ENCODE assay signal across 1 cellular context in genomic region chr5:95731571-95732554, GRCh38.
TF ChIP-seq lines count a peak whose summit lies in the region.

No MANE protein-coding gene starts in this region.

TF ChIP-seq in WTC11, 78 proteins besides CTCF, POLR2A, EP300 and RAD21 (continued from another document):
- TF ChIP-seq E2F5 (CRISPR knock-in tag; IDR thresholded peaks at IDR 0.05) = 0 out of 2 replicates have a peak, but pooled peaks have one; percentile 6
- TF ChIP-seq SMAD3 (CRISPR knock-in tag; IDR thresholded peaks at IDR 0.05; ENCODE audit: borderline replicate concordance) = no peak
- TF ChIP-seq ZNF396 (CRISPR knock-in tag; IDR thresholded peaks at IDR 0.05; ENCODE audit: borderline replicate concordance) = no peak
- TF ChIP-seq ATF2 (CRISPR knock-in tag; IDR thresholded peaks at IDR 0.05; ENCODE audit: borderline replicate concordance, low read depth) = no peak
- TF ChIP-seq FOXP4 (CRISPR knock-in tag; IDR thresholded peaks at IDR 0.05) = no peak
- no peak for TF ChIP-seq JUN (CRISPR knock-in tag; IDR thresholded peaks at IDR 0.05)
- TF ChIP-seq SP1 (CRISPR knock-in tag; conservative IDR thresholded peaks at IDR 0.05) = no peak
- no peak for TF ChIP-seq NFATC4 (CRISPR knock-in tag; IDR thresholded peaks at IDR 0.05)
- TF ChIP-seq, protein P1, sequence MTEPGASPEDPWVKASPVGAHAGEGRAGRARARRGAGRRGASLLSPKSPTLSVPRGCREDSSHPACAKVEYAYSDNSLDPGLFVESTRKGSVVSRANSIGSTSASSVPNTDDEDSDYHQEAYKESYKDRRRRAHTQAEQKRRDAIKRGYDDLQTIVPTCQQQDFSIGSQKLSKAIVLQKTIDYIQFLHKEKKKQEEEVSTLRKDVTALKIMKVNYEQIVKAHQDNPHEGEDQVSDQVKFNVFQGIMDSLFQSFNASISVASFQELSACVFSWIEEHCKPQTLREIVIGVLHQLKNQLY (CRISPR knock-in tag; IDR thresholded peaks at IDR 0.05) = no peak
- TF ChIP-seq ESRRA (CRISPR knock-in tag; IDR thresholded peaks at IDR 0.05; ENCODE audit: borderline replicate concordance) = no peak
- no peak for TF ChIP-seq ZNF416 (CRISPR knock-in tag; IDR thresholded peaks at IDR 0.05)
- TF ChIP-seq, protein P2, sequence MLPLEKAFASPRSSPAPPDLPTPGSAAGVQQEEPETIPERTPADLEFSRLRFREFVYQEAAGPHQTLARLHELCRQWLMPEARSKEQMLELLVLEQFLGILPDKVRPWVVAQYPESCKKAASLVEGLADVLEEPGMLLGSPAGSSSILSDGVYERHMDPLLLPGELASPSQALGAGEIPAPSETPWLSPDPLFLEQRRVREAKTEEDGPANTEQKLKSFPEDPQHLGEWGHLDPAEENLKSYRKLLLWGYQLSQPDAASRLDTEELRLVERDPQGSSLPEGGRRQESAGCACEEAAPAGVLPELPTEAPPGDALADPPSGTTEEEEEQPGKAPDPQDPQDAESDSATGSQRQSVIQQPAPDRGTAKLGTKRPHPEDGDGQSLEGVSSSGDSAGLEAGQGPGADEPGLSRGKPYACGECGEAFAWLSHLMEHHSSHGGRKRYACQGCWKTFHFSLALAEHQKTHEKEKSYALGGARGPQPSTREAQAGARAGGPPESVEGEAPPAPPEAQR (CRISPR knock-in tag; IDR thresholded peaks at IDR 0.05) = no peak
- TF ChIP-seq IRF2 (CRISPR knock-in tag; IDR thresholded peaks at IDR 0.05; ENCODE audit: borderline replicate concordance, low read depth) = no peak
- TF ChIP-seq ZNF281 (CRISPR knock-in tag; IDR thresholded peaks at IDR 0.05) = no peak; the same call in 1 of the 2 replicates
- TF ChIP-seq NR1H2 (CRISPR knock-in tag; IDR thresholded peaks at IDR 0.05) = no peak
- TF ChIP-seq PRRX2 (CRISPR knock-in tag; IDR thresholded peaks at IDR 0.05) = no peak
- TF ChIP-seq, protein P3, sequence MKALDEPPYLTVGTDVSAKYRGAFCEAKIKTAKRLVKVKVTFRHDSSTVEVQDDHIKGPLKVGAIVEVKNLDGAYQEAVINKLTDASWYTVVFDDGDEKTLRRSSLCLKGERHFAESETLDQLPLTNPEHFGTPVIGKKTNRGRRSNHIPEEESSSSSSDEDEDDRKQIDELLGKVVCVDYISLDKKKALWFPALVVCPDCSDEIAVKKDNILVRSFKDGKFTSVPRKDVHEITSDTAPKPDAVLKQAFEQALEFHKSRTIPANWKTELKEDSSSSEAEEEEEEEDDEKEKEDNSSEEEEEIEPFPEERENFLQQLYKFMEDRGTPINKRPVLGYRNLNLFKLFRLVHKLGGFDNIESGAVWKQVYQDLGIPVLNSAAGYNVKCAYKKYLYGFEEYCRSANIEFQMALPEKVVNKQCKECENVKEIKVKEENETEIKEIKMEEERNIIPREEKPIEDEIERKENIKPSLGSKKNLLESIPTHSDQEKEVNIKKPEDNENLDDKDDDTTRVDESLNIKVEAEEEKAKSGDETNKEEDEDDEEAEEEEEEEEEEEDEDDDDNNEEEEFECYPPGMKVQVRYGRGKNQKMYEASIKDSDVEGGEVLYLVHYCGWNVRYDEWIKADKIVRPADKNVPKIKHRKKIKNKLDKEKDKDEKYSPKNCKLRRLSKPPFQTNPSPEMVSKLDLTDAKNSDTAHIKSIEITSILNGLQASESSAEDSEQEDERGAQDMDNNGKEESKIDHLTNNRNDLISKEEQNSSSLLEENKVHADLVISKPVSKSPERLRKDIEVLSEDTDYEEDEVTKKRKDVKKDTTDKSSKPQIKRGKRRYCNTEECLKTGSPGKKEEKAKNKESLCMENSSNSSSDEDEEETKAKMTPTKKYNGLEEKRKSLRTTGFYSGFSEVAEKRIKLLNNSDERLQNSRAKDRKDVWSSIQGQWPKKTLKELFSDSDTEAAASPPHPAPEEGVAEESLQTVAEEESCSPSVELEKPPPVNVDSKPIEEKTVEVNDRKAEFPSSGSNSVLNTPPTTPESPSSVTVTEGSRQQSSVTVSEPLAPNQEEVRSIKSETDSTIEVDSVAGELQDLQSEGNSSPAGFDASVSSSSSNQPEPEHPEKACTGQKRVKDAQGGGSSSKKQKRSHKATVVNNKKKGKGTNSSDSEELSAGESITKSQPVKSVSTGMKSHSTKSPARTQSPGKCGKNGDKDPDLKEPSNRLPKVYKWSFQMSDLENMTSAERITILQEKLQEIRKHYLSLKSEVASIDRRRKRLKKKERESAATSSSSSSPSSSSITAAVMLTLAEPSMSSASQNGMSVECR (CRISPR knock-in tag; IDR thresholded peaks at IDR 0.05; ENCODE audit: borderline replicate concordance) = no peak
- TF ChIP-seq, protein P4, sequence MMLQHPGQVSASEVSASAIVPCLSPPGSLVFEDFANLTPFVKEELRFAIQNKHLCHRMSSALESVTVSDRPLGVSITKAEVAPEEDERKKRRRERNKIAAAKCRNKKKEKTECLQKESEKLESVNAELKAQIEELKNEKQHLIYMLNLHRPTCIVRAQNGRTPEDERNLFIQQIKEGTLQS (CRISPR knock-in tag; conservative IDR thresholded peaks at IDR 0.05) = no peak
- TF ChIP-seq ZNF121 (CRISPR knock-in tag; IDR thresholded peaks at IDR 0.05) = no peak
- TF ChIP-seq ZNF138 (CRISPR knock-in tag; conservative IDR thresholded peaks at IDR 0.05) = no peak
- TF ChIP-seq, protein P5, sequence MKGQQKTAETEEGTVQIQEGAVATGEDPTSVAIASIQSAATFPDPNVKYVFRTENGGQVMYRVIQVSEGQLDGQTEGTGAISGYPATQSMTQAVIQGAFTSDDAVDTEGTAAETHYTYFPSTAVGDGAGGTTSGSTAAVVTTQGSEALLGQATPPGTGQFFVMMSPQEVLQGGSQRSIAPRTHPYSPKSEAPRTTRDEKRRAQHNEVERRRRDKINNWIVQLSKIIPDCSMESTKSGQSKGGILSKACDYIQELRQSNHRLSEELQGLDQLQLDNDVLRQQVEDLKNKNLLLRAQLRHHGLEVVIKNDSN (CRISPR knock-in tag; IDR thresholded peaks at IDR 0.05) = peak; percentile 30; the same call in 1 of the 2 replicates
- TF ChIP-seq RORB (CRISPR knock-in tag; IDR thresholded peaks at IDR 0.05) = no peak
- TF ChIP-seq, protein P6, sequence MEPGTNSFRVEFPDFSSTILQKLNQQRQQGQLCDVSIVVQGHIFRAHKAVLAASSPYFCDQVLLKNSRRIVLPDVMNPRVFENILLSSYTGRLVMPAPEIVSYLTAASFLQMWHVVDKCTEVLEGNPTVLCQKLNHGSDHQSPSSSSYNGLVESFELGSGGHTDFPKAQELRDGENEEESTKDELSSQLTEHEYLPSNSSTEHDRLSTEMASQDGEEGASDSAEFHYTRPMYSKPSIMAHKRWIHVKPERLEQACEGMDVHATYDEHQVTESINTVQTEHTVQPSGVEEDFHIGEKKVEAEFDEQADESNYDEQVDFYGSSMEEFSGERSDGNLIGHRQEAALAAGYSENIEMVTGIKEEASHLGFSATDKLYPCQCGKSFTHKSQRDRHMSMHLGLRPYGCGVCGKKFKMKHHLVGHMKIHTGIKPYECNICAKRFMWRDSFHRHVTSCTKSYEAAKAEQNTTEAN (CRISPR knock-in tag; IDR thresholded peaks at IDR 0.05) = 0 out of 2 replicates have a peak, but pooled peaks have one; percentile 32
TF ChIP-seq in WTC11: peak in this region for 6.
